7 cellular contexts compared by ENCODE assay signal in the genomic region with DNA sequence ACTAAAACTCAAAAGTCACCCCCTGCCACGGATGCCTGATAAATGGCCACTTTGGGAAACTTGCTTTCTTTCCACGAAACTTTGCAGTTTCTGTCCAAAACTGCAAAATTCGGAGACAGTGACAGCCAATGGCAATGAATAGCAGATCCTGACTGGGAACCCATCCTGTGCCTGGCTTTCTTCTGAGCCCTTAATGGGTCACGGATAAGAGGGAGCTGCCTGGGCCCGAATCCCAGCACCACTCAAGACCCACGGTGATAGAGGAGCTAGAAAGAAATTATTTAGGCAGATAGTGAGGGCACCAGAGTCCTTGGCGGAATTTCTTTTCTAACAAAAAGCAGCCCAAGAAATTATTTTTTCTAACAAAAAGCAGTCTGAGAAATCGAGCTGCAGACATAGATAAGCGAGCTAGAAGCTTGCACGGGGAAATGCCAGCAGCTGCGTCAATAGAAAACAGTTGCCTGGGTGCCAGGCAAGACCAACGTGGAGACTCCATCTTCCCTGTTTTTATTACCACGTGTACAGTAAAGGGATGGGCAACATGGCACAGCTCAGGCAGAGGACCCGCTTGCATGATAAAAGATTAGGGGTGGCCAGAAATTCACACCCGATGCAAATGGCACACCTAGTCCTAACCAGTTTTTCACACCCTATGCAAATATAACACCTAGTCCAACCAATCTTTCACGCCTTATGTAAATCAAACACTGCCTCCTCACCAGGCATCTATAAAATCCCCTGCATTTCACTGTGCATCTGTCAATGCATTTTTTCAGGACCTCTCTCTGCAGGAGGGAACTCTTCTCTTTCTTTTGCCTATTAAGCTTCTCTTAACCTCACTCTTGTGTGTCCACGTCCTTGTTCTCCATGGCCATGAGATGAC. TPM values are rescaled to one million over a fixed set of nuclear protein-coding genes. Genes with fewer than 3 reads are reported as not detected.
DNase-seq lines count a peak whose midpoint lies in the region; ATAC-seq lines count a peak whose summit lies in the region.
"Had no signal": no experiment of that assay in that cellular context is flagged by ENCODE, and none has a peak within 500 bp of the region (broad histone marks: within the 10 kb centered on the region; RNA-seq: fewer than 3 reads in every experiment).

No MANE protein-coding gene starts in this region.

- no peaks in the 10 kb centered on the region for H3K79me2 ChIP-seq in mesendoderm (ENCODE audit: control insufficient read depth, insufficient read depth, low read length)

- no peak overlapping the region for H2BK15ac ChIP-seq in mesendoderm (replicated peaks; ENCODE audit: low read depth)

- no peaks in the 10 kb centered on the region for H3K27me3 ChIP-seq in mesendoderm (ENCODE audit: insufficient read depth, low read length, poor library complexity)

- H3K4me3 ChIP-seq in mesendoderm (ENCODE audit: low read length) = no peak overlapping the region

- WGBS in mesendoderm (ENCODE audit: extremely low coverage, insufficient coverage, low lambda C conversion rate) = no CpG with 5 or more reads among the region's 17 CpGs

- H4K5ac ChIP-seq in mesendoderm (ENCODE audit: low read length) = no peak overlapping the region

- no peak overlapping the region for H3K4ac ChIP-seq in mesendoderm (ENCODE audit: low read depth, low read length)

- H2AK5ac ChIP-seq in mesendoderm (ENCODE audit: low read length) = no peak overlapping the region

- no peaks in the 10 kb centered on the region for H3K79me1 ChIP-seq in mesendoderm (ENCODE audit: low read length)

- peaks cover 14% of the 10 kb centered on the region for H3K36me3 ChIP-seq in mesendoderm (ENCODE audit: control insufficient read depth, insufficient read depth, low read length)

- no peak for ATAC-seq in activated CD4-positive, CD25-positive, alpha-beta regulatory T cell treated with anti-CD3 and anti-CD28 coated beads, Interleukin-2, amount 50 U/mL, for 24 hours

- H2BK5ac ChIP-seq in mesendoderm (ENCODE audit: low read length) = no peak overlapping the region

- H3K23ac ChIP-seq in mesendoderm (ENCODE audit: low read length) = no peak overlapping the region

- no peak overlapping the region for H3K4me2 ChIP-seq in mesendoderm (ENCODE audit: low read length)

- H3K9ac ChIP-seq in mesendoderm (ENCODE audit: low read length) = no peak overlapping the region

- H3K4me1 ChIP-seq in mesendoderm (ENCODE audit: control insufficient read depth, low read depth, low read length) = no peaks in the 10 kb centered on the region

- no peak overlapping the region for H3K27ac ChIP-seq in mesendoderm (ENCODE audit: low read depth, low read length)

- no peak overlapping the region for H3K56ac ChIP-seq in mesendoderm (ENCODE audit: low read length)

- H4K8ac ChIP-seq in mesendoderm (ENCODE audit: low read depth, low read length) = no peak overlapping the region

- H3K18ac ChIP-seq in mesendoderm (ENCODE audit: low read length) = no peak overlapping the region

- no peak overlapping the region for H2BK120ac ChIP-seq in mesendoderm (ENCODE audit: low read depth, low read length)

- DNase-seq in NCI-H748 (lab: John Stamatoyannopoulos, UW; ENCODE audit: unreplicated experiment) (peak; percentile 14), NCI-H748 treated with DMSO at 0.1 percent for 48 hours (lab: John Stamatoyannopoulos, UW) (no peak), NCI-H526 (lab: John Stamatoyannopoulos, UW) (peak; percentile 33 to 55), mesendoderm (peak; percentile 35), epidermal melanocyte (ENCODE audit: insufficient read length, low spot score) (no peak)
- DNase-seq: NCI-H1436 treated with DMSO at 0.1 percent for 48 hours had no signal

RNA-seq across cellular contexts. Expression of gene HSH2D, which starts 7.1 kb away (rescaled TPM):
- 0.56 TPM for polyA plus RNA-seq in mesendoderm (2013, experiment 1 of 2)
- polyA plus RNA-seq in mesendoderm (2013, experiment 2 of 2) = 0.49 TPM

RNA-seq across cellular contexts. Expression of gene RAB8A, which starts 24.7 kb away (rescaled TPM):
- polyA plus RNA-seq in mesendoderm (2013, experiment 1 of 2) = 61.3 TPM
- polyA plus RNA-seq in mesendoderm (2013, experiment 2 of 2) = 61.3 TPM

RNA-seq across cellular contexts. Expression of gene CIB3, which starts 36.9 kb away (rescaled TPM):
- polyA plus RNA-seq in mesendoderm (2013, experiment 1 of 2) = not detected
- not detected for polyA plus RNA-seq in mesendoderm (2013, experiment 2 of 2)

RNA-seq across cellular contexts. Expression of gene FAM32A, which starts 48.8 kb away (rescaled TPM):
- 93.6 TPM for polyA plus RNA-seq in mesendoderm (2013, experiment 1 of 2)
- 93.1 TPM for polyA plus RNA-seq in mesendoderm (2013, experiment 2 of 2)

Comparison
In these comparisons a context has a peak if more than half of its experiments do, and no peak if none do; other contexts are left out.
1. DNase-seq: peak in NCI-H748 (single experiment), NCI-H526 (2 of 2) and mesendoderm (single experiment); none in NCI-H748 treated with DMSO at 0.1 percent for 48 hours (single experiment) and epidermal melanocyte (single experiment).